ENCODE assay signal across 8 cellular contexts in genomic region chr13:35475131-35475959, GRCh38. TPM values are rescaled to one million over a fixed set of nuclear protein-coding genes. Genes with fewer than 3 reads are reported as not detected.
DNase-seq lines count a peak whose midpoint lies in the region; ATAC-seq lines count a peak whose summit lies in the region.

No MANE protein-coding gene starts in this region.

- peaks cover 9% of the 10 kb centered on the region for H3K36me3 Mint-ChIP-seq in activated naive CD8-positive, alpha-beta T cell treated with anti-CD3 and anti-CD28 coated beads, Interleukin-2, amount 50 U/mL, for 24 hours (ENCODE audit: low read depth)

- in situ Hi-C loops in GM23248 (cut with MboI), result loop anchor here (10.0 kb wide), 1 partner anchor 249 kb away; no protein-coding TSS in a partner anchor

- DNase-seq in GM23248, result peak; percentile 81
- DNase-seq in activated naive CD8-positive, alpha-beta T cell treated with anti-CD3 and anti-CD28 coated beads, Interleukin-2, amount 50 U/mL, for 24 hours, result no peak
- no peak for DNase-seq in skeletal muscle cell (ENCODE audit: low read depth)
- DNase-seq in NAMALWA (ENCODE audit: low spot score), result no peak
- DNase-seq in RKO (ENCODE audit: low spot score), result no peak

- H3K9me3 Mint-ChIP-seq in activated naive CD8-positive, alpha-beta T cell treated with anti-CD3 and anti-CD28 coated beads, Interleukin-2, amount 50 U/mL, for 24 hours, result peaks cover 17% of the 10 kb centered on the region

- H3K27me3 Mint-ChIP-seq in activated naive CD8-positive, alpha-beta T cell treated with anti-CD3 and anti-CD28 coated beads, Interleukin-2, amount 50 U/mL, for 24 hours, result peaks cover 78% of the 10 kb centered on the region

- H3K27ac ChIP-seq in ACC112 (ENCODE audit: low read depth, low read length) (peak overlapping the region; percentile 45), GM23248 (peak overlapping the region; percentile 89)

- H3K4me3 ChIP-seq in ACC112 (ENCODE audit: low read depth, low read length), result peak overlapping the region; percentile 94
- H3K4me3 ChIP-seq in GM23248, result peak overlapping the region; percentile 99
- peak overlapping the region; percentile 52 for H3K4me3 ChIP-seq in iPS-15b (ENCODE audit: low read depth, low read length)
- H3K4me3 ChIP-seq in skeletal muscle cell (ENCODE audit: low read depth, low read length), result peak overlapping the region; percentile 76

- peak; percentile 33 for ATAC-seq in activated naive CD8-positive, alpha-beta T cell treated with anti-CD3 and anti-CD28 coated beads, Interleukin-2, amount 50 U/mL, for 24 hours
- ATAC-seq in GM19455 (IDR thresholded peaks at IDR 0.05; ENCODE audit: unreplicated experiment), result no peak

- H3K27ac Mint-ChIP-seq in activated naive CD8-positive, alpha-beta T cell treated with anti-CD3 and anti-CD28 coated beads, Interleukin-2, amount 50 U/mL, for 24 hours, result peak overlapping the region; percentile 31

- no peaks in the 10 kb centered on the region for H4K20me1 ChIP-seq in GM23248 (ENCODE audit: insufficient read depth)

- peak overlapping the region; percentile 97 for H2AFZ ChIP-seq in ACC112 (ENCODE audit: low read length, unreplicated experiment)
- peak overlapping the region; percentile 86 for H2AFZ ChIP-seq in GM23248

- no peaks in the 10 kb centered on the region for H3K9me3 ChIP-seq in GM23248 (ENCODE audit: low read depth)
- H3K9me3 ChIP-seq in iPS-15b (ENCODE audit: control insufficient read depth, insufficient read depth, low read length), result no peaks in the 10 kb centered on the region

- H3K4me3 Mint-ChIP-seq in activated naive CD8-positive, alpha-beta T cell treated with anti-CD3 and anti-CD28 coated beads, Interleukin-2, amount 50 U/mL, for 24 hours, result peak overlapping the region; percentile 80

- no peaks in the 10 kb centered on the region for H3K9me2 ChIP-seq in GM23248 (ENCODE audit: insufficient read depth)

- no peaks in the 10 kb centered on the region for H3K4me1 ChIP-seq in ACC112 (ENCODE audit: control insufficient read depth, insufficient read depth, low read length, unreplicated experiment)
- H3K4me1 ChIP-seq in GM23248 (ENCODE audit: insufficient read depth), result 0 out of 2 replicates have a peak, but pooled peaks cover 5% of the 10 kb centered on the region
- peaks cover 19% of the 10 kb centered on the region for H3K4me1 ChIP-seq in iPS-15b (ENCODE audit: control insufficient read depth, insufficient read depth, low read length)

- WGBS in GM23248 (ENCODE audit: low coverage in 1 of 2, low lambda C conversion rate in 2 of 2, missing lambda C conversion rate in 2 of 2), 2 experiments, result 1 to 2% methylated on average over 50 of the region's 50 CpGs

- H3F3A ChIP-seq in GM23248 (ENCODE audit: insufficient read depth), result peaks cover 26% of the 10 kb centered on the region

- H3K4me1 Mint-ChIP-seq in activated naive CD8-positive, alpha-beta T cell treated with anti-CD3 and anti-CD28 coated beads, Interleukin-2, amount 50 U/mL, for 24 hours, result peaks cover 27% of the 10 kb centered on the region

- peak overlapping the region; percentile 100 for H3K4me2 ChIP-seq in GM23248 (ENCODE audit: unreplicated experiment)

- no peaks in the 10 kb centered on the region for H3K27me3 ChIP-seq in ACC112 (ENCODE audit: insufficient read depth, low read length)
- H3K27me3 ChIP-seq in GM23248 (replicated peaks; ENCODE audit: insufficient read depth), result no peaks in the 10 kb centered on the region
- H3K27me3 ChIP-seq in iPS-15b (ENCODE audit: control insufficient read depth, insufficient read depth, low read length), result peaks cover 95% of the 10 kb centered on the region

- peaks cover 23% of the 10 kb centered on the region for H3K79me2 ChIP-seq in ACC112 (ENCODE audit: control insufficient read depth, insufficient read depth, low read length, unreplicated experiment)
- H3K79me2 ChIP-seq in GM23248 (ENCODE audit: insufficient read depth), result peaks cover 58% of the 10 kb centered on the region

- H3K9ac ChIP-seq in GM23248, result peak overlapping the region; percentile 90
- H3K9ac ChIP-seq in iPS-15b (ENCODE audit: low read depth, low read length), result no peak overlapping the region

- no peaks in the 10 kb centered on the region for H3K36me3 ChIP-seq in ACC112 (ENCODE audit: insufficient read depth, low read length)
- H3K36me3 ChIP-seq in GM23248 (ENCODE audit: low read depth), result no peaks in the 10 kb centered on the region
- H3K36me3 ChIP-seq in iPS-15b (ENCODE audit: control insufficient read depth, insufficient read depth, low read length), result no peaks in the 10 kb centered on the region

RNA-seq across cellular contexts. Expression of gene MAB21L1, which starts 1.1 kb away (rescaled TPM):
- total RNA-seq in GM23248 (2014; rRNA removed; shearing (Covaris generic)), result 13.1 and 13.4 TPM in 2 replicates
- polyA plus RNA-seq in GM23248 (2016; fragmentation: Nextera tagmentation; extraction: Ambion mirVana), result 13.0 and 14.4 TPM in 2 replicates
